Comparison of ENCODE assay signal across 31 cellular contexts in the genomic region with DNA sequence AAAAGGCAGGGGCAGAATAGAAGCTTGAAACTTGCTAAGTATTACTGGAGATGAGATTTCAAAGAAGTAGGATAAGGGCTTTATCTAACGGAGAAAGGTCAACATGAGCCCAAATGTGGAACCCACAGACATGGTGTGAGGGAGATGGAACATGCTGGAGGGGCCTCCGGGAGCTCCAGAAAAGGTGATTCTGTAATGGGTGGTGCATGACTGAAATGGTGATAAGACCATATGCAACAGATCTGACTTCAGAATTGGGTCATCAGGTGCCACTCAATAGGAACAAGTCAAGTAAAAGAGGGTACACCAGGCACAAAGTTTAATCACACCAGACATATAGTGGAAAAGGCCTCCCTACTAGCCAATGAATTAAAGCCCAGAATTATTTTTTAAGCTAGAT.
"Had no signal": no experiment of that assay in that cellular context is flagged by ENCODE, and none has a peak within 500 bp of the region (broad histone marks: within the 10 kb centered on the region; RNA-seq: fewer than 3 reads in every experiment).

No MANE protein-coding gene starts in this region.

- H3K4me1 Mint-ChIP-seq: brain had no signal

- H3K36me3 Mint-ChIP-seq: activated naive CD4-positive, alpha-beta T cell treated with anti-CD3 and anti-CD28 coated beads, Interleukin-2, amount 50 U/mL, for 72 hours; brain had no signal

- DNase-seq: activated CD4-positive, alpha-beta T cell treated with anti-CD3 and anti-CD28 coated beads for 1 hour; activated CD4-positive, alpha-beta T cell treated with anti-CD3 and anti-CD28 coated beads for 48 hours; activated CD4-positive, alpha-beta T cell treated with anti-CD3 and anti-CD28 coated beads, Interleukin-2, amount 50 U/mL, for 4 hours; activated CD4-positive, CD25-positive, alpha-beta regulatory T cell; activated CD8-positive, alpha-beta T cell treated with anti-CD3 and anti-CD28 coated beads for 36 hours; activated gamma-delta T cell treated with Interleukin-2 at 50 U/mL for 16 hours; activated naive CD4-positive, alpha-beta T cell treated with anti-CD3 and anti-CD28 coated beads for 36 hours; activated T-cell treated with anti-CD3 and anti-CD28 coated beads, Interleukin-2, amount 50 U/mL, for 48 hours; adrenal gland; caudate nucleus; cerebellar nuclear complex; Kasumi-1; KG1; MG63; NCI-H1048; NCI-H1105 treated with DMSO at 0.1 percent for 48 hours; NCI-H1436; NCI-H1694 treated with DMSO at 0.1 percent for 48 hours; NCI-H2029; NCI-H510A; NCI-H526; NCI-H748 treated with DMSO at 0.1 percent for 48 hours; NK-92 treated with Interleukin-12 subunit alpha and Interleukin-12 subunit beta, amount 100 ng/mL, for 24 hours; PC-9; SIG-M5; SW 1271; T-helper 9 cell; WERI-Rb-1 had no signal

- H3K27me3 Mint-ChIP-seq: activated CD8-positive, alpha-beta T cell treated with anti-CD3 and anti-CD28 coated beads for 36 hours had no signal

- ATAC-seq: activated CD8-positive, alpha-beta T cell treated with anti-CD3 and anti-CD28 coated beads for 36 hours; Right ventricle myocardium inferior had no signal

- H3K4me3 Mint-ChIP-seq: activated CD8-positive, alpha-beta T cell treated with anti-CD3 and anti-CD28 coated beads for 36 hours; activated naive CD4-positive, alpha-beta T cell treated with anti-CD3 and anti-CD28 coated beads for 36 hours; brain had no signal

- H3K27ac Mint-ChIP-seq: activated CD8-positive, alpha-beta T cell treated with anti-CD3 and anti-CD28 coated beads for 36 hours; activated naive CD4-positive, alpha-beta T cell treated with anti-CD3 and anti-CD28 coated beads for 36 hours; brain had no signal

- H3K9me3 Mint-ChIP-seq: activated CD8-positive, alpha-beta T cell treated with anti-CD3 and anti-CD28 coated beads for 36 hours; activated naive CD4-positive, alpha-beta T cell treated with anti-CD3 and anti-CD28 coated beads for 36 hours; activated naive CD4-positive, alpha-beta T cell treated with anti-CD3 and anti-CD28 coated beads, Interleukin-2, amount 50 U/mL, for 72 hours; brain had no signal
